Comparison of ENCODE assay signal across 22 cellular contexts in genomic region chr1:2638466-2639115, GRCh38. TPM values are rescaled to one million over a fixed set of nuclear protein-coding genes. Genes with fewer than 3 reads are reported as not detected.
DNase-seq lines count a peak whose midpoint lies in the region; ATAC-seq lines count a peak whose summit lies in the region.
"Had no signal": no experiment of that assay in that cellular context is flagged by ENCODE, and none has a peak within 500 bp of the region (broad histone marks: within the 10 kb centered on the region; RNA-seq: fewer than 3 reads in every experiment).

No MANE protein-coding gene starts in this region.

- ATAC-seq in memory B cell (ENCODE audit: low read depth), result no peak
- no peak for ATAC-seq in stimulated activated effector memory CD8-positive, alpha-beta T cell treated with anti-CD3 and anti-CD28 coated beads, Interleukin-12 subunit alpha, Interleukin-12 subunit beta, amount 100 ng/mL, for 72 hours
- ATAC-seq in GM21526 (IDR thresholded peaks at IDR 0.05; ENCODE audit: low FRiP score, unreplicated experiment), result no peak
- ATAC-seq in HG02642 (IDR thresholded peaks at IDR 0.05; ENCODE audit: poor library complexity, unreplicated experiment), result no peak
- ATAC-seq: A549; activated T-cell treated with anti-CD3 and anti-CD28 coated beads, Interleukin-2, amount 50 U/mL, for 4 hours; naive thymus-derived CD4-positive, alpha-beta T cell had no signal

- no peaks in the 10 kb centered on the region for H3K9me3 Mint-ChIP-seq in activated naive CD4-positive, alpha-beta T cell treated with anti-CD3 and anti-CD28 coated beads, Interleukin-2, amount 50 U/mL, for 24 hours
- H3K9me3 Mint-ChIP-seq in activated naive CD4-positive, alpha-beta T cell treated with anti-CD3 and anti-CD28 coated beads, Interleukin-2, amount 10 ng/mL, durations not matched to agents 7 days and 5 days, result peaks cover 17% of the 10 kb centered on the region
- H3K9me3 Mint-ChIP-seq in IgD-negative memory B cell (peaks cover 0 to 7% (median 0%) of the 10 kb centered on the region in 3 donors), memory B cell (peaks cover 4% of the 10 kb centered on the region)
- H3K9me3 Mint-ChIP-seq in stimulated activated effector memory CD8-positive, alpha-beta T cell treated with anti-CD3 and anti-CD28 coated beads, Interleukin-12 subunit alpha, Interleukin-12 subunit beta, amount 100 ng/mL, for 72 hours, result peaks cover 4% of the 10 kb centered on the region
- H3K9me3 Mint-ChIP-seq: CD8-positive, alpha-beta memory T cell had no signal

- no peak for DNase-seq in activated naive CD4-positive, alpha-beta T cell treated with anti-CD3 and anti-CD28 coated beads, Interleukin-2, amount 10 ng/mL, durations not matched to agents 7 days and 5 days
- DNase-seq in memory B cell (ENCODE audit: low spot score in 2 of 2), result no peak
- DNase-seq in stimulated activated effector memory CD8-positive, alpha-beta T cell treated with anti-CD3 and anti-CD28 coated beads, Interleukin-12 subunit alpha, Interleukin-12 subunit beta, amount 100 ng/mL, for 72 hours (ENCODE audit: low spot score in 2 of 2), result no peak
- no peak for DNase-seq in NCI-H2227 (lab: John Stamatoyannopoulos, UW; ENCODE audit: unreplicated experiment)
- DNase-seq: activated CD4-positive, alpha-beta T cell treated with anti-CD3 and anti-CD28 coated beads for 4 hours; activated T-cell treated with anti-CD3 and anti-CD28 coated beads, Interleukin-2, amount 50 U/mL, for 4 hours; amniotic stem cell; brain microvascular endothelial cell; CD8-positive, alpha-beta memory T cell; foreskin fibroblast; naive thymus-derived CD4-positive, alpha-beta T cell; NCI-H146; NCI-H748 treated with DMSO at 0.1 percent for 48 hours; SHP77 treated with DMSO at 0.1 percent for 48 hours; stimulated activated naive CD4-positive, alpha-beta T cell; T1000 had no signal

- no peak overlapping the region for H3K4me3 Mint-ChIP-seq in activated naive CD4-positive, alpha-beta T cell treated with anti-CD3 and anti-CD28 coated beads, Interleukin-2, amount 50 U/mL, for 24 hours
- H3K4me3 Mint-ChIP-seq in activated naive CD4-positive, alpha-beta T cell treated with anti-CD3 and anti-CD28 coated beads, Interleukin-2, amount 10 ng/mL, durations not matched to agents 7 days and 5 days, result no peak overlapping the region
- H3K4me3 Mint-ChIP-seq in IgD-negative memory B cell, result peak overlapping the region; percentile 12 to 56 (median 16)
- H3K4me3 Mint-ChIP-seq in memory B cell, result no peak overlapping the region
- H3K4me3 Mint-ChIP-seq in stimulated activated effector memory CD8-positive, alpha-beta T cell treated with anti-CD3 and anti-CD28 coated beads, Interleukin-12 subunit alpha, Interleukin-12 subunit beta, amount 100 ng/mL, for 72 hours, result no peak overlapping the region
- H3K4me3 Mint-ChIP-seq: activated T-cell treated with anti-CD3 and anti-CD28 coated beads, Interleukin-2, amount 50 U/mL, for 4 hours had no signal

- no peaks in the 10 kb centered on the region for H3K27me3 Mint-ChIP-seq in activated naive CD4-positive, alpha-beta T cell treated with anti-CD3 and anti-CD28 coated beads, Interleukin-2, amount 50 U/mL, for 24 hours
- H3K27me3 Mint-ChIP-seq in activated naive CD4-positive, alpha-beta T cell treated with anti-CD3 and anti-CD28 coated beads, Interleukin-2, amount 10 ng/mL, durations not matched to agents 7 days and 5 days, result peaks cover 20% of the 10 kb centered on the region
- no peaks in the 10 kb centered on the region for H3K27me3 Mint-ChIP-seq in IgD-negative memory B cell
- H3K27me3 Mint-ChIP-seq in memory B cell, result peaks cover 2% of the 10 kb centered on the region

- peaks cover 12% of the 10 kb centered on the region for H3K4me1 Mint-ChIP-seq in activated naive CD4-positive, alpha-beta T cell treated with anti-CD3 and anti-CD28 coated beads, Interleukin-2, amount 50 U/mL, for 24 hours
- H3K4me1 Mint-ChIP-seq in activated naive CD4-positive, alpha-beta T cell treated with anti-CD3 and anti-CD28 coated beads, Interleukin-2, amount 10 ng/mL, durations not matched to agents 7 days and 5 days, result peaks cover 8% of the 10 kb centered on the region
- H3K4me1 Mint-ChIP-seq in IgD-negative memory B cell (peaks cover 3 to 4% (median 4%) of the 10 kb centered on the region in 3 donors), memory B cell (peaks cover 11% of the 10 kb centered on the region)
- H3K4me1 Mint-ChIP-seq in stimulated activated effector memory CD8-positive, alpha-beta T cell treated with anti-CD3 and anti-CD28 coated beads, Interleukin-12 subunit alpha, Interleukin-12 subunit beta, amount 100 ng/mL, for 72 hours, result peaks cover 23% of the 10 kb centered on the region

- H3K27ac Mint-ChIP-seq in activated naive CD4-positive, alpha-beta T cell treated with anti-CD3 and anti-CD28 coated beads, Interleukin-2, amount 50 U/mL, for 24 hours, result peak overlapping the region; percentile 59
- H3K27ac Mint-ChIP-seq in activated naive CD4-positive, alpha-beta T cell treated with anti-CD3 and anti-CD28 coated beads, Interleukin-2, amount 10 ng/mL, durations not matched to agents 7 days and 5 days, result no peak overlapping the region
- H3K27ac Mint-ChIP-seq in IgD-negative memory B cell (peak overlapping the region in 1 of 3 donors; percentile 82), memory B cell (peak overlapping the region; percentile 24)
- H3K27ac Mint-ChIP-seq in stimulated activated effector memory CD8-positive, alpha-beta T cell treated with anti-CD3 and anti-CD28 coated beads, Interleukin-12 subunit alpha, Interleukin-12 subunit beta, amount 100 ng/mL, for 72 hours, result peak overlapping the region; percentile 64

- CTCF ChIA-PET in activated naive CD4-positive, alpha-beta T cell treated with anti-CD3 and anti-CD28 coated beads, Interleukin-2, amount 10 ng/mL, durations not matched to agents 7 days and 5 days (lab: Charles Lee), result no interaction called here

- no peaks in the 10 kb centered on the region for H3K36me3 Mint-ChIP-seq in activated naive CD4-positive, alpha-beta T cell treated with anti-CD3 and anti-CD28 coated beads, Interleukin-2, amount 50 U/mL, for 24 hours
- H3K36me3 Mint-ChIP-seq in activated naive CD4-positive, alpha-beta T cell treated with anti-CD3 and anti-CD28 coated beads, Interleukin-2, amount 10 ng/mL, durations not matched to agents 7 days and 5 days, result peaks cover 4% of the 10 kb centered on the region
- H3K36me3 Mint-ChIP-seq in IgD-negative memory B cell (no peaks in the 10 kb centered on the region), memory B cell (peaks cover 1% of the 10 kb centered on the region)
- H3K36me3 Mint-ChIP-seq in stimulated activated effector memory CD8-positive, alpha-beta T cell treated with anti-CD3 and anti-CD28 coated beads, Interleukin-12 subunit alpha, Interleukin-12 subunit beta, amount 100 ng/mL, for 72 hours, result no peaks in the 10 kb centered on the region
- H3K36me3 Mint-ChIP-seq: CD8-positive, alpha-beta memory T cell had no signal

RNA-seq across cellular contexts. Expression of gene MMEL1, which starts 5.8 kb away (rescaled TPM):
- polyA plus RNA-seq in IgD-negative memory B cell, result 5.8 TPM
- polyA plus RNA-seq: A549, keratinocyte had no signal

RNA-seq across cellular contexts. Expression of gene PRXL2B, which starts 52.0 kb away (rescaled TPM):
- 20.3 TPM for polyA plus RNA-seq in IgD-negative memory B cell

Comparison
In these comparisons a context has a peak if more than half of its experiments do, and no peak if none do; other contexts are left out.
1. H3K4me3 Mint-ChIP-seq: peak in IgD-negative memory B cell (4 of 4); none in activated naive CD4-positive, alpha-beta T cell treated with anti-CD3 and anti-CD28 coated beads, Interleukin-2, amount 50 U/mL, for 24 hours (single experiment), activated naive CD4-positive, alpha-beta T cell treated with anti-CD3 and anti-CD28 coated beads, Interleukin-2, amount 10 ng/mL, durations not matched to agents 7 days and 5 days (single experiment), memory B cell (single experiment) and stimulated activated effector memory CD8-positive, alpha-beta T cell treated with anti-CD3 and anti-CD28 coated beads, Interleukin-12 subunit alpha, Interleukin-12 subunit beta, amount 100 ng/mL, for 72 hours (single experiment).